1 cellular context compared by ENCODE assay signal in the genomic region with DNA sequence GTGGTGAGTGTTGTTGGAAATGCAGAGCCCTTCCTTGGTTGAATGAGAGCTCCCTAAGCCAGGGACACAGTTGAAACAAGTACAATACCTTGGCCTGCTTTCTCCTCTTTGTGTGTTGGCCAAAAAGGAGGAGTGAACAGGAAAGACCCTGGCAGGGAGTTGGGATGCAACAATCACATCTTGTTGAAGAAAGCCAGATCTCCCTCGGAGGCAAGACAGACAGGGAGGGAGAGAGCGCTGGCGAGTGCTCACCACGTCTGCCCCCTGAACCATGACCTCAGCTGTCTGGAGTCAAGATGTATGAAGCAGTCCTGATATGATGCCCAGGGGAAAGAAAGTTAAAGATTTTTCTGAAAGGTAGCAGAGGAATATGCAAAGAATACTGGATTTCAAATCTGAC.
TF ChIP-seq lines count a peak whose summit lies in the region.

No MANE protein-coding gene starts in this region.

TF ChIP-seq in H1, 55 proteins besides CTCF, POLR2A, EP300 and RAD21:
- TF ChIP-seq CBX5 (IDR thresholded peaks at IDR 0.05; ENCODE audit: low read depth, low read length) (no peak), SAP30 (IDR thresholded peaks at IDR 0.05; ENCODE audit: insufficient read depth, insufficient replicate concordance, low read length) (no peak), ZNF274 (IDR thresholded peaks at IDR 0.05; ENCODE audit: borderline replicate concordance, extremely low read depth, low read length) (no peak), BACH1 (IDR thresholded peaks at IDR 0.05; ENCODE audit: low read length) (no peak), ASH2L (IDR thresholded peaks at IDR 0.05; ENCODE audit: low read length) (no peak), JUND (IDR thresholded peaks at IDR 0.05; ENCODE audit: low read length) (no peak), HDAC2 (IDR thresholded peaks at IDR 0.05; ENCODE audit: borderline replicate concordance in 1 of 2, low read depth in 2 of 2, low read length in 2 of 2) (no peak), SP2 (IDR thresholded peaks at IDR 0.05; ENCODE audit: low read length) (no peak), CEBPB (IDR thresholded peaks at IDR 0.05; ENCODE audit: low read depth, low read length) (no peak), SP1 (IDR thresholded peaks at IDR 0.05; ENCODE audit: low read depth, low read length) (no peak), EGR1 (IDR thresholded peaks at IDR 0.05; ENCODE audit: borderline replicate concordance, low read depth, low read length) (no peak), EZH2 (IDR thresholded peaks at IDR 0.05; ENCODE audit: low read depth, low read length, severe bottlenecking) (no peak)
- TF ChIP-seq, protein P1, sequence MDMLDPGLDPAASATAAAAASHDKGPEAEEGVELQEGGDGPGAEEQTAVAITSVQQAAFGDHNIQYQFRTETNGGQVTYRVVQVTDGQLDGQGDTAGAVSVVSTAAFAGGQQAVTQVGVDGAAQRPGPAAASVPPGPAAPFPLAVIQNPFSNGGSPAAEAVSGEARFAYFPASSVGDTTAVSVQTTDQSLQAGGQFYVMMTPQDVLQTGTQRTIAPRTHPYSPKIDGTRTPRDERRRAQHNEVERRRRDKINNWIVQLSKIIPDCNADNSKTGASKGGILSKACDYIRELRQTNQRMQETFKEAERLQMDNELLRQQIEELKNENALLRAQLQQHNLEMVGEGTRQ (IDR thresholded peaks at IDR 0.05; ENCODE audit: low read length) = no peak
- TF ChIP-seq, protein P2, sequence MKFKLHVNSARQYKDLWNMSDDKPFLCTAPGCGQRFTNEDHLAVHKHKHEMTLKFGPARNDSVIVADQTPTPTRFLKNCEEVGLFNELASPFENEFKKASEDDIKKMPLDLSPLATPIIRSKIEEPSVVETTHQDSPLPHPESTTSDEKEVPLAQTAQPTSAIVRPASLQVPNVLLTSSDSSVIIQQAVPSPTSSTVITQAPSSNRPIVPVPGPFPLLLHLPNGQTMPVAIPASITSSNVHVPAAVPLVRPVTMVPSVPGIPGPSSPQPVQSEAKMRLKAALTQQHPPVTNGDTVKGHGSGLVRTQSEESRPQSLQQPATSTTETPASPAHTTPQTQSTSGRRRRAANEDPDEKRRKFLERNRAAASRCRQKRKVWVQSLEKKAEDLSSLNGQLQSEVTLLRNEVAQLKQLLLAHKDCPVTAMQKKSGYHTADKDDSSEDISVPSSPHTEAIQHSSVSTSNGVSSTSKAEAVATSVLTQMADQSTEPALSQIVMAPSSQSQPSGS (IDR thresholded peaks at IDR 0.05; ENCODE audit: low read length) = no peak
TF ChIP-seq in H1: peak in this region for 0.
